In the genomic region with DNA sequence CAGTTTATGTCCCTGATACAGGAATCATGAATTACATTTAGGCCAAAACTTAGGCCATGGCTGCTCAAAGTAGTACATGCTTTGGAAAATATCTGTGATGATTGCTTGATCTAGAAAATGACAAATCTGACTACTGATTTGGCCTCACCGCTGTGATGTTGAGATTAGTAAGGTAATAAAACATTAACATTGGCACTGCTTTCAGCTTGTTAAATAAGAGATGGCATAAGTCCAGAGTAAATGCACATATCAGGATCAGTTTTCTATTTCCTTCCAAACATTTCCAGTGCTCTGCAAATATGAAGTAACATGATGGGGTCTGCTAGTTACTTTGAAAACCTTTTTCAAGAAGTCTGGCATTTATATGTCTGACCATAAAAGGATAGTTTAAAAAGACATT, we compare ENCODE assay signal across 1 cellular context.
TF ChIP-seq lines count a peak whose summit lies in the region.

No MANE protein-coding gene starts in this region.

TF ChIP-seq in HepG2, 621 proteins besides CTCF, POLR2A, EP300 and RAD21 (continued from another document):
- no peak for TF ChIP-seq ZBTB40 (IDR thresholded peaks at IDR 0.05)
- no peak for TF ChIP-seq ZBTB40 (CRISPR knock-in tag; IDR thresholded peaks at IDR 0.05)
- no peak for TF ChIP-seq TFAP4 (IDR thresholded peaks at IDR 0.05; ENCODE audit: borderline replicate concordance, low read depth)
- no peak for TF ChIP-seq REL (CRISPR knock-in tag; conservative IDR thresholded peaks at IDR 0.05)
- no peak for TF ChIP-seq SIX4 (CRISPR knock-in tag; IDR thresholded peaks at IDR 0.05)
- TF ChIP-seq FOXP1 (IDR thresholded peaks at IDR 0.05) = no peak
- no peak for TF ChIP-seq FOXP1 (CRISPR knock-in tag; IDR thresholded peaks at IDR 0.05)
- no peak for TF ChIP-seq ZNF768 (CRISPR knock-in tag; IDR thresholded peaks at IDR 0.05)
- no peak for TF ChIP-seq SALL1 (CRISPR knock-in tag; IDR thresholded peaks at IDR 0.05)
- TF ChIP-seq ZNF672 (CRISPR knock-in tag; IDR thresholded peaks at IDR 0.05) = no peak
- no peak for TF ChIP-seq NFIC (IDR thresholded peaks at IDR 0.05; ENCODE audit: low read length)
- TF ChIP-seq FOXK1 (CRISPR knock-in tag; IDR thresholded peaks at IDR 0.05; ENCODE audit: borderline replicate concordance, low read depth) = no peak
TF ChIP-seq in HepG2: peak in this region for 0.
